In the genomic region with DNA sequence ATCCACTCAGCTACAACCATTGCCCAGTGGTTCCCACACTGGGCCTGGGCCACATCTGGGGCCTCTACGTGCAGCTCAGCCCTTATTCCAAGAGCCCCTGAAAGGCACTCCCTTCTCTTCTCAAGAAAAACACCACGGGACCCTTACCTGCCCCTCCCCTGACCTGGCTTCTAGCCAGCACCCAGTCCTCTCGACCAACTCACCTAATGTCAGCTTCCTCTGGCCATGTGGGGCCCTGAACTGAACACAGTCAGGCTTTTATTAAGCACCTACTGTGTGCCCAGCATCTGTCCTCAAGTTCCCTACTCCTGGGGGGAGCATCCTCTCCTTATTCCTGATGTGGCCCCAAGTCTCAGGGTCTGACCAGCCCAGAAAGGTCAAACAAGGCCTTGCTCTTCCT, we compare ENCODE assay signal across 18 cellular contexts.
"Had no signal": no experiment of that assay in that cellular context is flagged by ENCODE, and none has a peak within 500 bp of the region (broad histone marks: within the 10 kb centered on the region; RNA-seq: fewer than 3 reads in every experiment).

No MANE protein-coding gene starts in this region.

- H3K9me3 Mint-ChIP-seq: activated CD4-positive, alpha-beta memory T cell treated with anti-CD3 and anti-CD28 coated beads, Interleukin-2, amount 10 ng/mL, durations not matched to agents 7 days and 5 days; activated CD4-positive, alpha-beta T cell treated with anti-CD3 and anti-CD28 coated beads, Interleukin-2, amount 10 ng/mL, durations not matched to agents 24 days and 14 days; activated naive CD8-positive, alpha-beta T cell treated with anti-CD3 and anti-CD28 coated beads for 36 hours; activated T-cell treated with anti-CD3 and anti-CD28 coated beads, Interleukin-2, amount 50 U/mL, for 24 hours; memory B cell had no signal

- H3K27me3 Mint-ChIP-seq: activated CD4-positive, alpha-beta T cell treated with anti-CD3 and anti-CD28 coated beads, Interleukin-2, amount 10 ng/mL, durations not matched to agents 24 days and 14 days had no signal

- DNase-seq: activated CD4-positive, alpha-beta memory T cell treated with anti-CD3 and anti-CD28 coated beads, Interleukin-2, amount 10 ng/mL, durations not matched to agents 7 days and 5 days; activated CD4-positive, alpha-beta T cell treated with anti-CD3 and anti-CD28 coated beads, Interleukin-2, amount 10 ng/mL, durations not matched to agents 24 days and 14 days; activated naive CD4-positive, alpha-beta T cell treated with Interleukin-2 at 50 U/mL for 16 hours; activated naive CD8-positive, alpha-beta T cell treated with anti-CD3 and anti-CD28 coated beads for 36 hours; activated T-cell treated with anti-CD3 and anti-CD28 coated beads, Interleukin-2, amount 50 U/mL, for 24 hours; dermis blood vessel endothelial cell; effector memory CD4-positive, alpha-beta T cell; esophagus squamous epithelium; gastrocnemius medialis; hypothalamus; nephron progenitor cell; nucleus accumbens; SK-N-SH; stimulated activated CD4-positive, alpha-beta T cell treated with anti-CD3 and anti-CD28 coated beads, Interleukin-4, amount 100 ng/mL, for 1 hour; stimulated activated naive CD8-positive, alpha-beta T cell treated with anti-CD3 and anti-CD28 coated beads, Interleukin-15, Interleukin-2, amounts not matched to agents 100 U/mL and 50 U/mL, for 24 hours; substantia nigra; T-helper 2 cell had no signal

- H3K4me1 Mint-ChIP-seq: activated CD4-positive, alpha-beta memory T cell treated with anti-CD3 and anti-CD28 coated beads, Interleukin-2, amount 10 ng/mL, durations not matched to agents 7 days and 5 days; activated CD4-positive, alpha-beta T cell treated with anti-CD3 and anti-CD28 coated beads, Interleukin-2, amount 10 ng/mL, durations not matched to agents 24 days and 14 days; activated naive CD8-positive, alpha-beta T cell treated with anti-CD3 and anti-CD28 coated beads for 36 hours; memory B cell had no signal

- ATAC-seq: gastrocnemius medialis; stimulated activated naive CD8-positive, alpha-beta T cell treated with anti-CD3 and anti-CD28 coated beads, Interleukin-15, Interleukin-2, amounts not matched to agents 100 U/mL and 50 U/mL, for 24 hours had no signal

- H3K36me3 Mint-ChIP-seq: activated naive CD8-positive, alpha-beta T cell treated with anti-CD3 and anti-CD28 coated beads for 36 hours; memory B cell had no signal

- H3K4me3 Mint-ChIP-seq: activated CD4-positive, alpha-beta memory T cell treated with anti-CD3 and anti-CD28 coated beads, Interleukin-2, amount 10 ng/mL, durations not matched to agents 7 days and 5 days; activated CD4-positive, alpha-beta T cell treated with anti-CD3 and anti-CD28 coated beads, Interleukin-2, amount 10 ng/mL, durations not matched to agents 24 days and 14 days; activated naive CD8-positive, alpha-beta T cell treated with anti-CD3 and anti-CD28 coated beads for 36 hours; activated T-cell treated with anti-CD3 and anti-CD28 coated beads, Interleukin-2, amount 50 U/mL, for 24 hours; memory B cell; nephron progenitor cell had no signal

- H3K27ac Mint-ChIP-seq: activated CD4-positive, alpha-beta memory T cell treated with anti-CD3 and anti-CD28 coated beads, Interleukin-2, amount 10 ng/mL, durations not matched to agents 7 days and 5 days; activated CD4-positive, alpha-beta T cell treated with anti-CD3 and anti-CD28 coated beads, Interleukin-2, amount 10 ng/mL, durations not matched to agents 24 days and 14 days; activated naive CD8-positive, alpha-beta T cell treated with anti-CD3 and anti-CD28 coated beads for 36 hours; activated T-cell treated with anti-CD3 and anti-CD28 coated beads, Interleukin-2, amount 50 U/mL, for 24 hours; memory B cell; nephron progenitor cell had no signal
